Comparison of ENCODE assay signal across 28 cellular contexts in the genomic region with DNA sequence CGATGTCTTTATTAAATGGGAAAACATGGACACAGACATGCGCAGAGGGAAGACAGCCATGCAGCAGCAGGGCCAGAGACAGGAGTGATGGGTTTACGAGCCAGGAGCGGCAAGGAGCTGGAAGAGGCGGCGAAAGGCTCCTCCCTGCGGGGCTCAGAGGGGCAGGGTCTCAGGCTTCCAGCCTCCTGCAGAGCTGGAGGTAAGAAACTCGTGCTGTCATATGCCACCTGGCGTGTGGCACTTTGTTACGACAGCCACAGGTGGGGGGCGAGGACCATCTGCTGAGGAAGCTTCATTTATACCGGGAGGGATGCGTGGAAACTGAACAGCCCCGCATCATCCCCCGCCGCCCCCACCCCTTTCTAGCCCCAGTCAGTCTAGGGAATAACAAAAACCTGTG. TPM values are rescaled to one million over a fixed set of nuclear protein-coding genes. Genes with fewer than 3 reads are reported as not detected.
A peak's percentile ranks its signal among the peaks of the same experiment; 100 is the strongest.
DNase-seq lines count a peak whose midpoint lies in the region; TF ChIP-seq lines count a peak whose summit lies in the region.
"Had no signal": no experiment of that assay in that cellular context is flagged by ENCODE, and none has a peak within 500 bp of the region (broad histone marks: within the 10 kb centered on the region; RNA-seq: fewer than 3 reads in every experiment).

No MANE protein-coding gene starts in this region.

- no peak overlapping the region for H3K4me2 ChIP-seq in neural progenitor cell

- H3K4me1 Mint-ChIP-seq in endodermal cell (no peaks in the 10 kb centered on the region), neural progenitor cell (peaks cover 13% of the 10 kb centered on the region)

- H3K36me3 ChIP-seq in HEK293 (ENCODE audit: control insufficient read depth in 2 of 2, insufficient read depth in 1 of 2, low read length in 2 of 2) (no peaks in the 10 kb centered on the region), endodermal cell (ENCODE audit: control insufficient read depth, insufficient read depth, low read length) (no peaks in the 10 kb centered on the region), neural progenitor cell (no peaks in the 10 kb centered on the region)

- CTCF ChIA-PET in HEK293 (lab: Yijun Ruan, JAX) = no interaction called here

- H2AFZ ChIP-seq in neural progenitor cell (replicated peaks) = no peak overlapping the region

- H4K20me1 ChIP-seq in neural progenitor cell (ENCODE audit: low read depth) = no peaks in the 10 kb centered on the region

- H3K27me3 Mint-ChIP-seq in endodermal cell (ENCODE audit: insufficient read depth) (peaks cover 42% of the 10 kb centered on the region), neural progenitor cell (ENCODE audit: insufficient read depth, low read depth) (peaks cover 16% of the 10 kb centered on the region)

- no peaks in the 10 kb centered on the region for H3F3A ChIP-seq in neural progenitor cell (ENCODE audit: low read depth)

- H3K4me3 Mint-ChIP-seq in endodermal cell = no peak overlapping the region
- no peak overlapping the region for H3K4me3 Mint-ChIP-seq in neural progenitor cell
- H3K4me3 Mint-ChIP-seq: CD4-positive, alpha-beta memory T cell had no signal

- H3K9me3 Mint-ChIP-seq in endodermal cell (peaks cover under 1% of the 10 kb centered on the region), neural progenitor cell (no peaks in the 10 kb centered on the region)

- POLR2A ChIA-PET in HEK293 (lab: Yijun Ruan, JAX) = no interaction called here

- no peaks in the 10 kb centered on the region for H3K4me1 ChIP-seq in HEK293 (ENCODE audit: control insufficient read depth, insufficient read depth, low read length)
- H3K4me1 ChIP-seq in endodermal cell (ENCODE audit: control insufficient read depth, insufficient read depth, low read length) = no peaks in the 10 kb centered on the region
- no peaks in the 10 kb centered on the region for H3K4me1 ChIP-seq in neural progenitor cell

- H3K36me3 Mint-ChIP-seq in endodermal cell (ENCODE audit: low read depth) (no peaks in the 10 kb centered on the region), neural progenitor cell (no peaks in the 10 kb centered on the region)
- H3K36me3 Mint-ChIP-seq: CD4-positive, alpha-beta memory T cell had no signal

- no peaks in the 10 kb centered on the region for H3K27me3 ChIP-seq in endodermal cell (ENCODE audit: control insufficient read depth, insufficient read depth, low read length, poor library complexity, severe bottlenecking)
- peaks cover 7% of the 10 kb centered on the region for H3K27me3 ChIP-seq in neural progenitor cell

- H3K9me3 ChIP-seq in HEK293 (ENCODE audit: control insufficient read depth, insufficient read depth, low read depth, low read length) (no peaks in the 10 kb centered on the region), endodermal cell (ENCODE audit: control insufficient read depth, low read length) (no peaks in the 10 kb centered on the region), neural progenitor cell (ENCODE audit: low read depth) (no peaks in the 10 kb centered on the region)

- DNase-seq in NCI-H2171 treated with DMSO at 0.1 percent for 48 hours (lab: John Stamatoyannopoulos, UW) (peak; percentile 53), endodermal cell (peak; percentile 53), neural progenitor cell (ENCODE audit: low spot score) (peak; percentile 36), NCI-H524 treated with DMSO at 0.1 percent for 48 hours (lab: John Stamatoyannopoulos, UW) (no peak), 8988T (no peak), UCSD-AML1 (lab: John Stamatoyannopoulos, UW; ENCODE audit: unreplicated experiment) (no peak)
- DNase-seq: C1 segment of cervical spinal cord; CD4-positive, alpha-beta memory T cell; COR-L47; EL; GDM1; KBM-7; NCI-H1105 treated with DMSO at 0.1 percent for 48 hours; NCI-H1694; NCI-H2029 treated with DMSO at 0.1 percent for 48 hours; NCI-H446 treated with DMSO at 0.1 percent for 48 hours; NCI-H526 treated with DMSO at 0.1 percent for 48 hours; SHP77 had no signal

- H3K27ac ChIP-seq in HEK293 (ENCODE audit: extremely low read depth, low read depth, low read length) = no peak overlapping the region
- H3K27ac ChIP-seq in endodermal cell (ENCODE audit: low read depth, low read length) = no peak overlapping the region
- H3K27ac ChIP-seq in neural progenitor cell = no peak overlapping the region
- H3K27ac ChIP-seq: RWPE1 had no signal

- TF ChIP-seq CTCF in HEK293 (tag by site-specific recombination; IDR thresholded peaks at IDR 0.05) (no peak), endodermal cell (conservative IDR thresholded peaks at IDR 0.05) (no peak), neural progenitor cell (IDR thresholded peaks at IDR 0.05) (no peak)

- WGBS in endodermal cell (ENCODE audit: insufficient coverage in 1 of 2, insufficient read length in 1 of 2), 2 experiments = 63 to 70% methylated on average over 15 to 16 of the region's 16 CpGs

- no peak overlapping the region for H3K27ac Mint-ChIP-seq in endodermal cell
- H3K27ac Mint-ChIP-seq in neural progenitor cell = no peak overlapping the region
- H3K27ac Mint-ChIP-seq: CD4-positive, alpha-beta memory T cell had no signal

- H3K79me2 ChIP-seq in neural progenitor cell (ENCODE audit: low read depth) = no peaks in the 10 kb centered on the region

- H3K4me3 ChIP-seq in HEK293 (ENCODE audit: low read depth, low read length) (no peak overlapping the region), endodermal cell (ENCODE audit: low read length) (no peak overlapping the region), neural progenitor cell (no peak overlapping the region)
- H3K4me3 ChIP-seq: GM12878 had no signal

- H3K9ac ChIP-seq in endodermal cell (ENCODE audit: extremely low read depth, low read length, poor library complexity, severe bottlenecking) = no peak overlapping the region
- no peak overlapping the region for H3K9ac ChIP-seq in neural progenitor cell

TF ChIP-seq in HEK293, 187 proteins besides CTCF, POLR2A, EP300 and RAD21:
- TF ChIP-seq ZNF404 (tag by site-specific recombination; IDR thresholded peaks at IDR 0.05) = no peak
- peak; percentile 57 for TF ChIP-seq SCRT2 (tag by site-specific recombination; IDR thresholded peaks at IDR 0.05)
- peak; percentile 46; the same call in 1 of the 2 replicates for TF ChIP-seq ZIC2 (tag by site-specific recombination; IDR thresholded peaks at IDR 0.05)

RNA-seq across cellular contexts. Expression of gene SPACA7, which starts 52.0 kb away (rescaled TPM):
- total RNA-seq in endodermal cell (not detected), neural progenitor cell (ENCODE audit: low replicate concordance) (not detected in 2 replicates)
- not detected for polyA plus RNA-seq in endodermal cell (2013, experiment 1 of 2)
- polyA plus RNA-seq in endodermal cell (2013, experiment 2 of 2) = not detected
- total RNA-seq: A673; CD4-positive, alpha-beta memory T cell; GM12878; H4; LHCN-M2; MCF 10A; OCI-LY7; SK-MEL-5; T-helper 1 cell treated with Interleukin-12 subunit alpha and Interleukin-12 subunit beta and Interleukin-4 antibody, amounts not matched to agents 30 ng/mL and 1 ng/mL, for 36 hours had no signal
- polyA plus RNA-seq: CD4-positive, alpha-beta memory T cell; GM12878 had no signal

Comparison
In these comparisons a context has a peak if more than half of its experiments do, and no peak if none do; other contexts are left out.
1. DNase-seq: peak in NCI-H2171 treated with DMSO at 0.1 percent for 48 hours (single experiment), endodermal cell (single experiment) and neural progenitor cell (single experiment); none in NCI-H524 treated with DMSO at 0.1 percent for 48 hours (single experiment), 8988T (single experiment) and UCSD-AML1 (single experiment).